Comparison of ENCODE assay signal across 10 cellular contexts in genomic region chr10:73248259-73248724, GRCh38. TPM values are rescaled to one million over a fixed set of nuclear protein-coding genes. Genes with fewer than 3 reads are reported as not detected.
DNase-seq lines count a peak whose midpoint lies in the region; ATAC-seq, FAIRE-seq and TF ChIP-seq lines count a peak whose summit lies in the region.
"Had no signal": no experiment of that assay in that cellular context is flagged by ENCODE, and none has a peak within 500 bp of the region (broad histone marks: within the 10 kb centered on the region; RNA-seq: fewer than 3 reads in every experiment).

No MANE protein-coding gene starts in this region.

- H2AFZ ChIP-seq in SK-N-SH (ENCODE audit: low read depth): no peak overlapping the region; the same call in 1 of the 2 replicates
- H2AFZ ChIP-seq in K562 (ENCODE audit: low read depth, low read length): no peak overlapping the region

- H3K9me1 ChIP-seq in K562 (ENCODE audit: control insufficient read depth, insufficient read depth, low read length): no peaks in the 10 kb centered on the region

- POLR2A ChIA-PET in SK-N-SH (lab: Yijun Ruan, JAX): no interaction called here
- POLR2A ChIA-PET in K562 (lab: Yijun Ruan, JAX): interaction anchor here (0.6 to 5.4 kb wide), 2 partner anchors 12 to 55 kb away, joined by 3 to 66 read pairs; no protein-coding TSS in a partner anchor

- H3K4me2 ChIP-seq in SK-N-SH (peak overlapping the region; percentile 79; the same call in 1 of the 2 replicates), K562 (ENCODE audit: insufficient read depth, low read length) (peak overlapping the region; percentile 91)

- H3K36me3 Mint-ChIP-seq in osteocyte (ENCODE audit: unreplicated experiment): peaks cover 33% of the 10 kb centered on the region

- WGBS in SK-N-SH (ENCODE audit: low lambda C conversion rate): 51% methylated on average over 5 of the region's 5 CpGs
- WGBS in K562 (ENCODE audit: insufficient coverage, low coverage, missing lambda C conversion rate): 18% methylated on average over 5 of the region's 5 CpGs

- CTCF ChIA-PET in SK-N-SH (lab: Yijun Ruan, JAX) (interaction anchor here (1.6 kb wide), 1 partner anchor 16 kb away, joined by 6 read pairs; no protein-coding TSS in a partner anchor), K562 (lab: Yijun Ruan, JAX; ENCODE audit: low intra/inter-chr PET ratio) (no interaction called here)

- H3K4me1 Mint-ChIP-seq in osteocyte (ENCODE audit: unreplicated experiment): peaks cover 58% of the 10 kb centered on the region

- H4K20me1 ChIP-seq in SK-N-SH (ENCODE audit: insufficient read depth) (0 out of 2 replicates have a peak, but pooled peaks cover 3% of the 10 kb centered on the region), K562 (replicated peaks; ENCODE audit: control insufficient read depth, insufficient read depth, low read length) (0 out of 2 replicates have a peak, but pooled peaks cover 5% of the 10 kb centered on the region)

- no TSS peak for BruUV-seq in K562 (replicated peaks; lab: Mats Ljungman, UMichigan)

- no peaks in the 10 kb centered on the region for H3K9me2 ChIP-seq in SK-N-SH

- TF ChIP-seq EP300 in SK-N-SH (IDR thresholded peaks at IDR 0.05; ENCODE audit: borderline replicate concordance in 1 of 2, low read depth in 1 of 2, low read length in 1 of 2) (no peak), K562 (IDR thresholded peaks at IDR 0.05; ENCODE audit: low read length) (no peak)

- peaks cover 19% of the 10 kb centered on the region for H3F3A ChIP-seq in SK-N-SH (replicated peaks; ENCODE audit: insufficient read depth)

- peak overlapping the region; percentile 94 for H3K4me3 Mint-ChIP-seq in osteocyte (ENCODE audit: unreplicated experiment)

- H3K9me3 Mint-ChIP-seq in osteocyte (ENCODE audit: unreplicated experiment): no peaks in the 10 kb centered on the region

- intact Hi-C loops in K562 (cut with micrococcal nuclease): loop anchor here (5.0 kb wide), 6 partner anchors 119 to 394 kb away; partner anchors contain the start of genes ANXA7, MYOZ1, P4HA1 and PPP3CB

- H3K27me3 Mint-ChIP-seq in osteocyte (ENCODE audit: unreplicated experiment): no peaks in the 10 kb centered on the region

- no peak for TF ChIP-seq CTCF in SK-N-SH (IDR thresholded peaks at IDR 0.05)
- no peak for TF ChIP-seq CTCF in K562 (IDR thresholded peaks at IDR 0.05 in 2 of 3, conservative IDR thresholded peaks at IDR 0.05 in 1 of 3; ENCODE audit: insufficient read depth in 2 of 3, low read depth in 1 of 3, low read length in 3 of 3)
- TF ChIP-seq CTCF in osteocyte (IDR thresholded peaks at IDR 0.05): no peak

- no peaks in the 10 kb centered on the region for H3K27me3 ChIP-seq in SK-N-SH (ENCODE audit: insufficient read depth)
- H3K27me3 ChIP-seq in K562 (ENCODE audit: control insufficient read depth in 2 of 2, insufficient read depth in 2 of 2, low read length in 2 of 2): no peaks in the 10 kb centered on the region

- peak overlapping the region; percentile 87 for H3K27ac Mint-ChIP-seq in osteocyte (ENCODE audit: unreplicated experiment)

- H3K4me3 ChIP-seq in SK-N-SH (ENCODE audit: low read depth in 2 of 2, low read length in 1 of 2): 0 out of 4 replicates have a peak overlapping the region, but pooled peaks of 1 of the 2 experiments have one; percentile 75
- no peak overlapping the region for H3K4me3 ChIP-seq in K562

- H3K9me3 ChIP-seq in SK-N-SH: no peaks in the 10 kb centered on the region
- H3K9me3 ChIP-seq in K562 (replicated peaks; ENCODE audit: control insufficient read depth, insufficient read depth, low read depth, low read length): no peaks in the 10 kb centered on the region

- H3K36me3 ChIP-seq in SK-N-SH (replicated peaks in 1 of 2; ENCODE audit: control insufficient read depth in 1 of 2, insufficient read depth in 2 of 2, low read length in 1 of 2) (peaks cover 33 to 42% of the 10 kb centered on the region in 2 experiments), K562 (ENCODE audit: control insufficient read depth, insufficient read depth, low read length) (peaks cover 57% of the 10 kb centered on the region)

- DNase-seq in SK-N-SH (no peak), LHCN-M2 (ENCODE audit: low read depth) (peak; percentile 27), K562 (ENCODE audit: extremely low read depth in 1 of 4, low spot score in 3 of 4) (peak in 2 of 4 experiments; percentile 18 to 33), osteocyte (ENCODE audit: extremely low spot score, unreplicated experiment) (no peak), NCI-H226 (no peak)
- DNase-seq: SHP77 had no signal

- peak overlapping the region in 1 of 2 experiments; percentile 80; a peak in 3 of 4 replicates for H3K27ac ChIP-seq in SK-N-SH (ENCODE audit: low read depth in 2 of 2, low read length in 1 of 2)
- H3K27ac ChIP-seq in K562 (ENCODE audit: extremely low read depth, low read depth, low read length): peak overlapping the region; percentile 95; the same call in 2 of the 3 replicates

- H3K79me2 ChIP-seq in SK-N-SH (ENCODE audit: insufficient read depth) (peaks cover 93% of the 10 kb centered on the region), K562 (ENCODE audit: control insufficient read depth, insufficient read depth, low read length) (peaks cover 89% of the 10 kb centered on the region)

- peak overlapping the region; percentile 83; the same call in 1 of the 2 replicates for H3K9ac ChIP-seq in SK-N-SH
- peak overlapping the region; percentile 75 to 94; a peak in 3 of 4 replicates for H3K9ac ChIP-seq in K562 (ENCODE audit: insufficient read depth in 1 of 2, low read depth in 2 of 2, low read length in 2 of 2)

- H3K4me1 ChIP-seq in SK-N-SH (ENCODE audit: control insufficient read depth in 1 of 2, insufficient read depth in 2 of 2, low read depth in 1 of 2, low read length in 1 of 2) (peaks cover 31% of the 10 kb centered on the region in 2 experiments; a peak in 3 of 4 replicates), K562 (replicated peaks in 1 of 2; ENCODE audit: control insufficient read depth in 2 of 2, insufficient read depth in 2 of 2, low read length in 2 of 2) (peaks cover 7 to 34% of the 10 kb centered on the region in 2 experiments)

- in situ Hi-C loops in K562 (cut with MboI): no loop called here

- FAIRE-seq in K562 (lab: Jason Lieb, UNC): no peak
- FAIRE-seq: islet of Langerhans had no signal

- ATAC-seq in SK-N-SH treated with all-trans-retinoic acid at 6 μM for 48 hours (no peak), K562 (no peak), HG02642 (IDR thresholded peaks at IDR 0.05; ENCODE audit: poor library complexity, unreplicated experiment) (no peak), HG03196 (IDR thresholded peaks at IDR 0.05; ENCODE audit: unreplicated experiment) (no peak)

- no peak for TF ChIP-seq RAD21 in SK-N-SH (IDR thresholded peaks at IDR 0.05; ENCODE audit: low read length)
- no peak for TF ChIP-seq RAD21 in K562 (CRISPR knock-in tag; conservative IDR thresholded peaks at IDR 0.05 in 1 of 2, IDR thresholded peaks at IDR 0.05 in 1 of 2)

- no peak for TF ChIP-seq POLR2A in K562 (conservative IDR thresholded peaks at IDR 0.05)

RNA-seq across cellular contexts. Expression of gene DNAJC9, which starts 1.2 kb away (rescaled TPM):
- polyA plus RNA-seq in SK-N-SH (2012; rRNA removed) (23.9 and 27.3 TPM in 2 replicates), K562 (2011; rRNA removed) (75.0 and 97.8 TPM in 2 replicates), K562 (2014; fragmentation: Illumina TruSeq; extraction: Trizol) (100 and 102 TPM in 2 replicates), K562 (2014; fragmentation: Nextera tagmentation; extraction: Ambion mirVana) (10 to 100 TPM; 66.7 to 80.2 TPM), K562 (2014; rRNA removed) (111 and 121 TPM in 2 replicates)
- polyA plus RNA-seq in SK-N-SH (2012; cell fraction: cytosol; rRNA removed): 26.3 and 30.2 TPM in 2 replicates
- polyA plus RNA-seq in SK-N-SH (2012; cell fraction: nucleus; rRNA removed): 28.3 and 42.4 TPM in 2 replicates
- total RNA-seq in LHCN-M2 (2014; rRNA removed) (64.8 and 66.5 TPM in 2 replicates), K562 (2014; rRNA removed) (118 and 132 TPM in 2 replicates), K562 (2014; rRNA removed; fragmentation: Illumina TruSeq; extraction: Trizol) (133 and 149 TPM in 2 replicates), K562 (2015; rRNA removed; fragmentation: Illumina TruSeq; extraction: Trizol) (119 and 124 TPM in 2 replicates), K562 (2021) (97.6 and 101 TPM in 2 replicates), osteocyte (19.3 and 19.6 TPM in 2 replicates)
- polyA plus RNA-seq in LHCN-M2 (2012): 19.4 TPM
- 90.4 and 196 TPM in 2 replicates for total RNA-seq in K562 (2011; cell fraction: chromatin; rRNA removed; ENCODE audit: low replicate concordance)
- total RNA-seq in K562 (2011; cell fraction: nucleolus; rRNA removed): 60.9 and 74.1 TPM in 2 replicates
- 110 and 179 TPM in 2 replicates for total RNA-seq in K562 (2011; cell fraction: nucleoplasm; rRNA removed)
- 57.3 and 71.3 TPM in 2 replicates for polyA plus RNA-seq in K562 (2011; cell fraction: cytosol; rRNA removed)
- 62.5 and 90.3 TPM in 2 replicates for polyA plus RNA-seq in K562 (2011; cell fraction: nucleus; rRNA removed)
- polyA plus RNA-seq in K562 (2012): 82.0 and 87.8 TPM in 2 replicates
- polyA minus RNA-seq in K562 (2011; rRNA and poly(A)+ RNA removed): 117 and 124 TPM in 2 replicates
- 26.0 and 39.6 TPM in 2 replicates for polyA minus RNA-seq in K562 (2011; cell fraction: cytosol; rRNA and poly(A)+ RNA removed)
- 49.4 and 90.7 TPM in 2 replicates for polyA minus RNA-seq in K562 (2011; cell fraction: nucleus; rRNA and poly(A)+ RNA removed)

RNA-seq across cellular contexts. Expression of gene MRPS16, which starts 4.2 kb away (rescaled TPM):
- polyA plus RNA-seq in SK-N-SH (2012; rRNA removed): 75.5 and 78.0 TPM in 2 replicates
- 56.0 and 60.3 TPM in 2 replicates for polyA plus RNA-seq in SK-N-SH (2012; cell fraction: cytosol; rRNA removed)
- 45.3 and 61.8 TPM in 2 replicates for polyA plus RNA-seq in SK-N-SH (2012; cell fraction: nucleus; rRNA removed)
- 83.9 and 92.9 TPM in 2 replicates for total RNA-seq in LHCN-M2 (2014; rRNA removed)
- polyA plus RNA-seq in LHCN-M2 (2012): 121 TPM
- 66.6 and 71.5 TPM in 2 replicates for total RNA-seq in K562 (2011; cell fraction: chromatin; rRNA removed; ENCODE audit: low replicate concordance)
- total RNA-seq in K562 (2011; cell fraction: nucleolus; rRNA removed): 56.3 and 60.4 TPM in 2 replicates
- 80.6 and 100 TPM in 2 replicates for total RNA-seq in K562 (2011; cell fraction: nucleoplasm; rRNA removed)
- total RNA-seq in K562 (2014; rRNA removed): 120 and 170 TPM in 2 replicates
- total RNA-seq in K562 (2014; rRNA removed; fragmentation: Illumina TruSeq; extraction: Trizol): 177 and 186 TPM in 2 replicates
- total RNA-seq in K562 (2015; rRNA removed; fragmentation: Illumina TruSeq; extraction: Trizol): 152 and 166 TPM in 2 replicates
- 237 and 239 TPM in 2 replicates for total RNA-seq in K562 (2021)
- polyA plus RNA-seq in K562 (2011; rRNA removed): 159 and 168 TPM in 2 replicates
- polyA plus RNA-seq in K562 (2011; cell fraction: cytosol; rRNA removed): 215 and 341 TPM in 2 replicates
- polyA plus RNA-seq in K562 (2011; cell fraction: nucleus; rRNA removed): 84.4 and 85.4 TPM in 2 replicates
- polyA plus RNA-seq in K562 (2012): 168 and 187 TPM in 2 replicates
- polyA plus RNA-seq in K562 (2014; fragmentation: Illumina TruSeq; extraction: Trizol): 120 and 141 TPM in 2 replicates
- 10 to 100 TPM; 65.0 to 99.7 TPM for polyA plus RNA-seq in K562 (2014; fragmentation: Nextera tagmentation; extraction: Ambion mirVana)
- 146 and 191 TPM in 2 replicates for polyA plus RNA-seq in K562 (2014; rRNA removed)
- polyA minus RNA-seq in K562 (2011; rRNA and poly(A)+ RNA removed): 73.3 and 105 TPM in 2 replicates
- 54.8 and 84.6 TPM in 2 replicates for polyA minus RNA-seq in K562 (2011; cell fraction: cytosol; rRNA and poly(A)+ RNA removed)
- 32.7 and 55.5 TPM in 2 replicates for polyA minus RNA-seq in K562 (2011; cell fraction: nucleus; rRNA and poly(A)+ RNA removed)
- total RNA-seq in osteocyte: 63.5 and 78.6 TPM in 2 replicates

Comparison
In these comparisons a context has a peak if more than half of its experiments do, and no peak if none do; other contexts are left out.
1. Of the 27 proteins assayed by ChIP-seq in both K562 and SK-N-SH: peak only in K562: NFIC and POLR2AphosphoS5; only in SK-N-SH: JUND; in both: none; in neither: 23; mixed calls (peak in some experiments, not most) for 1.